14 cellular contexts compared by ENCODE assay signal in genomic region chr10:45417746-45418145, GRCh38. TPM values are rescaled to one million over a fixed set of nuclear protein-coding genes. Genes with fewer than 3 reads are reported as not detected.
A peak's percentile ranks its signal among the peaks of the same experiment; 100 is the strongest.
DNase-seq lines count a peak whose midpoint lies in the region; ATAC-seq and TF ChIP-seq lines count a peak whose summit lies in the region.
"Had no signal": no experiment of that assay in that cellular context is flagged by ENCODE, and none has a peak within 500 bp of the region (broad histone marks: within the 10 kb centered on the region; RNA-seq: fewer than 3 reads in every experiment).

No MANE protein-coding gene starts in this region.

- no peak overlapping the region for H3K4ac ChIP-seq in neuronal stem cell (ENCODE audit: low read length)

- H4K20me1 ChIP-seq in DOHH2 (ENCODE audit: control insufficient read depth, insufficient read depth, low read depth, low read length), result 0 out of 2 replicates have a peak, but pooled peaks cover 5% of the 10 kb centered on the region

- no peaks in the 10 kb centered on the region for H3K27me3 Mint-ChIP-seq in activated CD8-positive, alpha-beta memory T cell treated with anti-CD3 and anti-CD28 coated beads, Interleukin-2, amount 10 ng/mL, durations not matched to agents 7 days and 5 days

- peak overlapping the region; percentile 11 for H2BK15ac ChIP-seq in neuronal stem cell (ENCODE audit: low read length)

- no peak for ATAC-seq in activated CD8-positive, alpha-beta memory T cell treated with anti-CD3 and anti-CD28 coated beads, Interleukin-2, amount 10 ng/mL, durations not matched to agents 7 days and 5 days
- ATAC-seq: left colon had no signal

- H3F3A ChIP-seq in DOHH2 (ENCODE audit: control insufficient read depth, insufficient read depth), result no peaks in the 10 kb centered on the region; the same call in 1 of the 2 replicates

- H3K36me3 Mint-ChIP-seq in activated CD8-positive, alpha-beta memory T cell treated with anti-CD3 and anti-CD28 coated beads, Interleukin-2, amount 10 ng/mL, durations not matched to agents 7 days and 5 days, result peaks cover 10% of the 10 kb centered on the region

- H2AK5ac ChIP-seq in neuronal stem cell (ENCODE audit: low read depth, low read length), result no peak overlapping the region

- no peak overlapping the region for H2BK12ac ChIP-seq in neuronal stem cell (ENCODE audit: low read length)

- CTCF ChIA-PET in activated CD8-positive, alpha-beta memory T cell treated with anti-CD3 and anti-CD28 coated beads, Interleukin-2, amount 10 ng/mL, durations not matched to agents 7 days and 5 days (lab: Charles Lee), result interaction anchor here (0.9 to 2.5 kb wide), 4 partner anchors 15 to 165 kb away, joined by 3 to 9 read pairs (median 5); no protein-coding TSS in a partner anchor

- no peak for DNase-seq in activated CD8-positive, alpha-beta memory T cell treated with anti-CD3 and anti-CD28 coated beads, Interleukin-2, amount 10 ng/mL, durations not matched to agents 7 days and 5 days
- DNase-seq in activated CD8-positive, alpha-beta memory T cell treated with anti-CD3 and anti-CD28 coated beads, Interleukin-2, amount 50 U/mL, for 4 hours, result no peak
- DNase-seq in colonic mucosa (no peak), neuronal stem cell (ENCODE audit: low spot score) (no peak), HCEC 1CT (no peak), NCI-H128 (lab: John Stamatoyannopoulos, UW; ENCODE audit: unreplicated experiment) (no peak), adrenal gland (no peak)
- DNase-seq: amniotic stem cell; hippocampal formation; left colon; MM.1S; NCI-H2081 treated with DMSO at 0.1 percent for 48 hours; stimulated activated CD4-positive, alpha-beta T cell treated with anti-CD3 and anti-CD28 coated beads, Interleukin-2, amount 100 ng/mL, for 48 hours had no signal

- no peak overlapping the region for H3K18ac ChIP-seq in neuronal stem cell (ENCODE audit: low read length)

- no peaks in the 10 kb centered on the region for H3K9me2 ChIP-seq in DOHH2 (replicated peaks; ENCODE audit: control insufficient read depth, low read length)

- peaks cover 52% of the 10 kb centered on the region for H3K4me1 Mint-ChIP-seq in activated CD8-positive, alpha-beta memory T cell treated with anti-CD3 and anti-CD28 coated beads, Interleukin-2, amount 10 ng/mL, durations not matched to agents 7 days and 5 days

- H3K27ac Mint-ChIP-seq in activated CD8-positive, alpha-beta memory T cell treated with anti-CD3 and anti-CD28 coated beads, Interleukin-2, amount 10 ng/mL, durations not matched to agents 7 days and 5 days, result peak overlapping the region; percentile 68

- H3K9me3 ChIP-seq in DOHH2 (ENCODE audit: control insufficient read depth, insufficient read depth, low read length) (no peaks in the 10 kb centered on the region), colonic mucosa (no peaks in the 10 kb centered on the region), neuronal stem cell (replicated peaks in 1 of 2; ENCODE audit: control insufficient read depth in 2 of 2, insufficient read depth in 1 of 2, low read depth in 1 of 2, low read length in 2 of 2) (peaks cover 0 to 2% of the 10 kb centered on the region in 2 donors), adrenal gland (replicated peaks in 1 of 3) (no peaks in the 10 kb centered on the region)

- peaks cover 64% of the 10 kb centered on the region for H3K79me2 ChIP-seq in DOHH2 (ENCODE audit: control insufficient read depth, low read length)

- H3K4me3 ChIP-seq in DOHH2 (ENCODE audit: low read length), result no peak overlapping the region
- H3K4me3 ChIP-seq in colonic mucosa, result no peak overlapping the region
- no peak overlapping the region for H3K4me3 ChIP-seq in neuronal stem cell (ENCODE audit: low read length in 2 of 2)
- no peak overlapping the region for H3K4me3 ChIP-seq in adrenal gland

- H3K36me3 ChIP-seq in DOHH2 (ENCODE audit: control insufficient read depth, low read length) (peaks cover 83% of the 10 kb centered on the region), colonic mucosa (no peaks in the 10 kb centered on the region), neuronal stem cell (replicated peaks in 1 of 2; ENCODE audit: control insufficient read depth in 2 of 2, insufficient read depth in 2 of 2, low read length in 2 of 2) (no peaks in the 10 kb centered on the region), adrenal gland (replicated peaks in 1 of 2) (no peaks in the 10 kb centered on the region)

- no CpG with 5 or more reads among the region's 6 CpGs for WGBS in neuronal stem cell (ENCODE audit: extremely low coverage in 2 of 2, insufficient read length in 2 of 2, insufficient replicate concordance in 1 of 2), 2 donors
- 66 to 74% (median 68%) methylated on average over 5 to 6 of the region's 6 CpGs for WGBS in adrenal gland, 4 donors

- H3K14ac ChIP-seq in neuronal stem cell (ENCODE audit: low read length), result no peak overlapping the region

- no peak overlapping the region for H4K8ac ChIP-seq in neuronal stem cell (ENCODE audit: low read depth, low read length)

- H3K79me1 ChIP-seq in neuronal stem cell (ENCODE audit: low read depth, low read length), result peaks cover 5% of the 10 kb centered on the region

- TF ChIP-seq CTCF in DOHH2 (IDR thresholded peaks at IDR 0.05; ENCODE audit: low read depth, low read length, poor library complexity, severe bottlenecking), result no peak
- TF ChIP-seq CTCF in colonic mucosa (IDR thresholded peaks at IDR 0.05), result no peak
- no peak for TF ChIP-seq CTCF in adrenal gland (IDR thresholded peaks at IDR 0.05)

- peak overlapping the region; percentile 20 for H3K4me3 Mint-ChIP-seq in activated CD8-positive, alpha-beta memory T cell treated with anti-CD3 and anti-CD28 coated beads, Interleukin-2, amount 10 ng/mL, durations not matched to agents 7 days and 5 days

- H3K4me1 ChIP-seq in DOHH2 (ENCODE audit: control insufficient read depth, low read length) (peaks cover 52% of the 10 kb centered on the region), colonic mucosa (peaks cover 6% of the 10 kb centered on the region), neuronal stem cell (ENCODE audit: control insufficient read depth in 2 of 2, insufficient read depth in 1 of 2, low read depth in 1 of 2, low read length in 2 of 2) (peaks cover 0 to 6% of the 10 kb centered on the region in 2 donors), adrenal gland (replicated peaks in 1 of 2) (peaks cover 15 to 18% of the 10 kb centered on the region in 2 donors)

- no peaks in the 10 kb centered on the region for H3K9me3 Mint-ChIP-seq in activated CD8-positive, alpha-beta memory T cell treated with anti-CD3 and anti-CD28 coated beads, Interleukin-2, amount 10 ng/mL, durations not matched to agents 7 days and 5 days (ENCODE audit: low read depth)

- H3K4me2 ChIP-seq in DOHH2 (ENCODE audit: low read length), result peak overlapping the region; percentile 42
- H3K4me2 ChIP-seq in neuronal stem cell (ENCODE audit: insufficient read depth, low read length, poor library complexity, severe bottlenecking), result no peak overlapping the region

- H3K27me3 ChIP-seq in DOHH2 (ENCODE audit: control insufficient read depth, low read length) (no peaks in the 10 kb centered on the region), colonic mucosa (no peaks in the 10 kb centered on the region), neuronal stem cell (ENCODE audit: control insufficient read depth in 3 of 3, insufficient read depth in 3 of 3, low read depth in 1 of 3, low read length in 3 of 3) (peaks cover 0 to 12% (median 4%) of the 10 kb centered on the region in 3 experiments), adrenal gland (no peaks in the 10 kb centered on the region)

- no peak overlapping the region for H3K27ac ChIP-seq in DOHH2 (ENCODE audit: low read depth, low read length)
- peak overlapping the region; percentile 80 for H3K27ac ChIP-seq in colonic mucosa
- H3K27ac ChIP-seq in neuronal stem cell (replicated peaks; ENCODE audit: low read length), result no peak overlapping the region
- H3K27ac ChIP-seq in adrenal gland, result peak overlapping the region in 1 of 5 donors; percentile 91

- H3K9ac ChIP-seq in colonic mucosa (ENCODE audit: low read depth in 2 of 2, low read length in 2 of 2) (no peak overlapping the region), neuronal stem cell (ENCODE audit: low read depth, low read length, poor library complexity) (no peak overlapping the region)

- no peak overlapping the region for H4K91ac ChIP-seq in neuronal stem cell (ENCODE audit: low read depth, low read length, poor library complexity)

- H3K23ac ChIP-seq in neuronal stem cell (ENCODE audit: low read depth, low read length, poor library complexity), result no peak overlapping the region

- no peak overlapping the region for H2AFZ ChIP-seq in neuronal stem cell (ENCODE audit: low read length)

- intact Hi-C loops in colonic mucosa (cut with DNase I) (no loop called here), adrenal gland (cut with DNase I) (no loop called here)

- no peak for TF ChIP-seq POLR2A in adrenal gland (IDR thresholded peaks at IDR 0.05)

- no peak overlapping the region for H2BK120ac ChIP-seq in neuronal stem cell (ENCODE audit: low read depth, low read length)

- no peak overlapping the region for H2BK5ac ChIP-seq in neuronal stem cell (ENCODE audit: low read length)

RNA-seq across cellular contexts. Expression of gene ALOX5, which starts 43.7 kb away (rescaled TPM):
- 1 to 10 TPM; 1.9 to 8.9 TPM for total RNA-seq in activated CD8-positive, alpha-beta memory T cell treated with anti-CD3 and anti-CD28 coated beads, Interleukin-2, amount 10 ng/mL, durations not matched to agents 7 days and 5 days
- total RNA-seq in colonic mucosa (1 to 10 TPM; 6.2 to 6.4 TPM), adrenal gland (10 to 100 TPM in 7 of 8 donors, 1 to 10 TPM in 1; 8.8 to 60.0 (median 30.9) TPM)
- polyA plus RNA-seq in neuronal stem cell (2013, experiment 1 of 2), result 0.73 TPM
- 0.97 TPM for polyA plus RNA-seq in neuronal stem cell (2013, experiment 2 of 2)
- polyA plus RNA-seq in adrenal gland, result 10 to 100 TPM in 2 of 3 donors, 1 to 10 TPM in 1; 4.4 to 18.3 (median 15.1) TPM
